2 cellular contexts compared by ENCODE assay signal in genomic region chr11:83721286-83721685, GRCh38.
TF ChIP-seq lines count a peak whose summit lies in the region.

No MANE protein-coding gene starts in this region.

TF ChIP-seq in GM23338, 12 proteins besides CTCF, POLR2A, EP300 and RAD21:
- TF ChIP-seq STAT1 (IDR thresholded peaks at IDR 0.05; ENCODE audit: unreplicated experiment) (no peak), EZH2 (IDR thresholded peaks at IDR 0.05; ENCODE audit: low read depth, unreplicated experiment) (no peak), ZNF331 (CRISPR knock-in tag; IDR thresholded peaks at IDR 0.05; ENCODE audit: low read depth) (no peak), REST (IDR thresholded peaks at IDR 0.05; ENCODE audit: unreplicated experiment) (no peak)
TF ChIP-seq in GM23338: peak in this region for 0.

TF ChIP-seq in neural cell, 6 proteins besides CTCF, POLR2A, EP300 and RAD21:
- TF ChIP-seq MXI1 (conservative IDR thresholded peaks at IDR 0.05; ENCODE audit: poor library complexity, severe bottlenecking) (no peak), TAF1 (IDR thresholded peaks at IDR 0.05; ENCODE audit: low read depth) (no peak), EZH2 (IDR thresholded peaks at IDR 0.05; ENCODE audit: borderline replicate concordance, insufficient read depth, low read length, poor library complexity, severe bottlenecking) (no peak), REST (IDR thresholded peaks at IDR 0.05; ENCODE audit: borderline replicate concordance) (no peak), POLR2AphosphoS5 (IDR thresholded peaks at IDR 0.05) (peak; percentile 19)
